In the genomic region with DNA sequence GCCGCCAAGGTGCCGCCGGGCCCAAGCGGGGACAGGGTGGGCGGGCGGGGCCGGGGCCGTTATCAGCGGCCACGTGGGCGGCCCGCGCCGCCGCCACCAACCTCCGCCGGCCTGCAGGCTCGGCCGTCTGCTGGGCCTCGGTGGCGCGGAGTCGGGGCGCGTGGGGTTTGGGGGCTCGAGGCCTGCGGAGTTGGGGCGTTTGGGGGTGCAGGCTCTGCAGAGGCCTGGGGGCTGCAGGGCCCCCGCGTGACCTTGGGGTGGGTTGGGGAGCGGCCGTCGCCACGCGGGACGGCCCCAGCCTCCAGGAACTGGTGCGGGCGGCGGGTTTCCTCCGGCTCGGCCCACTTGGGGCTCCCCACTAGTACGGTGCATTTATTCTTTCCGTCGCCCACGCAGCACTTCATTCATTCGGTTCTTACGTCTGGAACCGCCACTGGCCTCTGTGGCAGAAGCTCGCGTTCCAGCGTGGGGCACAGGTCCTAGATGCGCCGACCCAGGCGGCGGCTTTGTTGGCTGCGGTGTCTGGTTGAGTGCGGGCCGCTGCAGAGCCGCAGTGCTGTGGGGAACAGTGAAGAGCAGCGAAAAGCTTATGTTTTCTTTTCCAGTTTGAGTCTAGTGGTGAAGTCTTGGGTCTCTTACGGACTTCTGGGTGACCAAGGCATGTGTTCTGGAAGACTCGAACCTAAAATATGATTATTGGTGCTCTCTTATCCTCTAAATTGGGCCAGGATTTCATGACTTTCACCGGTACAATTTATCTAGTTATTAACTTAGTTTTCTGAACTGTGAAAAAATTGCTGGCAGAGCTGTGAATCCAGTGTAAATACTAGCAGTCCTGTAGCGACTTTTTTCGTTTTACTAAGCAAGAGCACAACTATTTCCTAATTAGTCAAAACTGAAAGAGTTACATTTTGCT, we compare ENCODE assay signal across 6 cellular contexts.
DNase-seq lines count a peak whose midpoint lies in the region; ATAC-seq and TF ChIP-seq lines count a peak whose summit lies in the region.

No MANE protein-coding gene starts in this region.

- H3K36me3 ChIP-seq in GM06990 (ENCODE audit: control insufficient read depth, insufficient read depth, low read length) = peaks cover 33% of the 10 kb centered on the region

- no peaks in the 10 kb centered on the region for H3K27me3 ChIP-seq in GM06990 (replicated peaks; ENCODE audit: control insufficient read depth, insufficient read depth, low read length)

- DNase-seq in GM06990 (ENCODE audit: extremely low read depth, insufficient read length) (peak; percentile 69), hepatic stellate cell (ENCODE audit: low spot score) (peak; percentile 49), DMS79 treated with DMSO at 0.1 percent for 48 hours (lab: John Stamatoyannopoulos, UW) (no peak)
- DNase-seq in activated CD8-positive, alpha-beta memory T cell treated with anti-CD3 and anti-CD28 coated beads for 48 hours (ENCODE audit: low read depth in 2 of 3, low spot score in 2 of 3) = peak in 2 of 3 experiments; percentile 52 to 65
- peak; percentile 64 to 67 for DNase-seq in stimulated activated CD8-positive, alpha-beta memory T cell treated with anti-CD3 and anti-CD28 coated beads, Interleukin-4, amount 100 ng/mL, for 4 hours (ENCODE audit: low read depth in 2 of 2, low spot score in 1 of 2)

- peak; percentile 19 for ATAC-seq in HG03064 (IDR thresholded peaks at IDR 0.05; ENCODE audit: low read depth, unreplicated experiment)

- peak overlapping the region; percentile 88 for H3K4me3 ChIP-seq in GM06990 (replicated peaks; ENCODE audit: low read depth, low read length)

- TF ChIP-seq CTCF in GM06990 (IDR thresholded peaks at IDR 0.05; ENCODE audit: insufficient read depth, low read length, poor library complexity, severe bottlenecking) = no peak
